ENCODE assay signal across 22 cellular contexts in genomic region chr2:68879296-68879695, GRCh38. TPM values are rescaled to one million over a fixed set of nuclear protein-coding genes. Genes with fewer than 3 reads are reported as not detected.
DNase-seq lines count a peak whose midpoint lies in the region; ATAC-seq, FAIRE-seq and TF ChIP-seq lines count a peak whose summit lies in the region.
"Had no signal": no experiment of that assay in that cellular context is flagged by ENCODE, and none has a peak within 500 bp of the region (broad histone marks: within the 10 kb centered on the region; RNA-seq: fewer than 3 reads in every experiment).

No MANE protein-coding gene starts in this region.

- FAIRE-seq in bronchial epithelial cell (lab: Jason Lieb, UNC): peak; percentile 62
- FAIRE-seq: D721Med, G401.6, H1 had no signal

- H3K27me3 ChIP-seq in bronchial epithelial cell (ENCODE audit: control insufficient read depth, insufficient read depth, low read length): peaks cover 9% of the 10 kb centered on the region
- H3K27me3 ChIP-seq: BLaER1, SJCRH30 had no signal

- TF ChIP-seq CTCF in bronchial epithelial cell (IDR thresholded peaks at IDR 0.05; ENCODE audit: insufficient read depth, low read length, severe bottlenecking): no peak

- ATAC-seq in HG02870 (IDR thresholded peaks at IDR 0.05; ENCODE audit: unreplicated experiment): no peak
- ATAC-seq: A549; CD8-positive, alpha-beta T cell; Panc1 had no signal

- DNase-seq in A172 (ENCODE audit: low spot score) (peak; percentile 50), HS-27A (ENCODE audit: low read depth) (peak; percentile 70), bronchial epithelial cell (ENCODE audit: low read depth) (no peak), iris pigment epithelial cell (ENCODE audit: low read depth) (peak; percentile 61), DMS153 (lab: John Stamatoyannopoulos, UW) (no peak), NCI-H187 treated with DMSO at 0.1 percent for 48 hours (lab: John Stamatoyannopoulos, UW) (no peak), glomerular visceral epithelial cell (ENCODE audit: extremely low spot score) (no peak)
- DNase-seq: CD8-positive, alpha-beta T cell; DMS79 treated with DMSO at 0.1 percent for 48 hours; NCI-H1092 treated with DMSO at 0.1 percent for 48 hours; NCI-H2081; NCI-H2171 treated with DMSO at 0.1 percent for 48 hours had no signal

- no peak overlapping the region for H3K4me3 ChIP-seq in bronchial epithelial cell (ENCODE audit: low read depth, low read length)
- H3K4me3 ChIP-seq: A549, BLaER1, SJCRH30 had no signal

- H3K36me3 ChIP-seq in bronchial epithelial cell (ENCODE audit: control insufficient read depth, insufficient read depth, low read length): no peaks in the 10 kb centered on the region
- H3K36me3 ChIP-seq: BLaER1, SJCRH30 had no signal

RNA-seq across cellular contexts. Expression of gene BMP10, which starts 8.1 kb away (rescaled TPM):
- total RNA-seq in A172 (2014; rRNA removed; shearing (Covaris generic)): 0.46 TPM in 1 of 2 replicates, not detected in the other
- total RNA-seq in bronchial epithelial cell: not detected in 2 replicates
- total RNA-seq: CD8-positive, alpha-beta T cell; H1; LHCN-M2; NCI-H460; SJCRH30 had no signal

Comparison
In these comparisons a context has a peak if more than half of its experiments do, and no peak if none do; other contexts are left out.
1. DNase-seq: peak in A172 (single experiment), HS-27A (single experiment) and iris pigment epithelial cell (single experiment); none in bronchial epithelial cell (single experiment), DMS153 (single experiment), NCI-H187 treated with DMSO at 0.1 percent for 48 hours (single experiment) and glomerular visceral epithelial cell (single experiment).